ENCODE assay signal across 2 cellular contexts in the genomic region with DNA sequence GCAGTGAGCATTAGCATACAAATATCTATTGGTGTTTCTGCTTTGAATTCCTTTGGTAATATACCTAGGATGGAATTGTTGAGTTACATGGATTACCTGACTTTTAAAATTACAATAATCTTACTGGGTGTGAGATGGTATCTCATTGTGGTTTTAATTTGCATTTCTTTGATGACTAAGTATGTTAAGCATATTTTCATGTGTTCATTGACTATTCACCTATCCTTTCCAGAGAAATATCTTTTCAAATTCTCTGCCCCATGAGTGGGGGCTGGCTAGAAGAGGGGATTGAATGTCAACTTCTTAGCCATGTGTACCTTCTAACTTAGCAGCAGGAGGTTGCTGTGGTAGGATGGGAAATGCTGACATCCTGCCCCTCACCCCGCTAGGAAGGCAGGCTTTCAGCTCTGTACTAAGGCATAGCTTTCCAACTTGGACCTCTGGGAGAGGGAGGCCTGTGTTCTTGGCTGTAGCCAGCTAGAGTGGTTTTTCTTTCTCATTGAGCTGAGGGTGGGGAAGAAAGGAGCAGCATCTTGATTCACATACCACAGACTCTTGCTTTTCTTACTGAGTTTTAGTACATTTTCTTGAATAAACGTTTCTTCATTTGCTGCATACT.
TF ChIP-seq lines count a peak whose summit lies in the region.

No MANE protein-coding gene starts in this region.

TF ChIP-seq in GM23338, 12 proteins besides CTCF, POLR2A, EP300 and RAD21 (continued from another document):
- TF ChIP-seq, protein P1, sequence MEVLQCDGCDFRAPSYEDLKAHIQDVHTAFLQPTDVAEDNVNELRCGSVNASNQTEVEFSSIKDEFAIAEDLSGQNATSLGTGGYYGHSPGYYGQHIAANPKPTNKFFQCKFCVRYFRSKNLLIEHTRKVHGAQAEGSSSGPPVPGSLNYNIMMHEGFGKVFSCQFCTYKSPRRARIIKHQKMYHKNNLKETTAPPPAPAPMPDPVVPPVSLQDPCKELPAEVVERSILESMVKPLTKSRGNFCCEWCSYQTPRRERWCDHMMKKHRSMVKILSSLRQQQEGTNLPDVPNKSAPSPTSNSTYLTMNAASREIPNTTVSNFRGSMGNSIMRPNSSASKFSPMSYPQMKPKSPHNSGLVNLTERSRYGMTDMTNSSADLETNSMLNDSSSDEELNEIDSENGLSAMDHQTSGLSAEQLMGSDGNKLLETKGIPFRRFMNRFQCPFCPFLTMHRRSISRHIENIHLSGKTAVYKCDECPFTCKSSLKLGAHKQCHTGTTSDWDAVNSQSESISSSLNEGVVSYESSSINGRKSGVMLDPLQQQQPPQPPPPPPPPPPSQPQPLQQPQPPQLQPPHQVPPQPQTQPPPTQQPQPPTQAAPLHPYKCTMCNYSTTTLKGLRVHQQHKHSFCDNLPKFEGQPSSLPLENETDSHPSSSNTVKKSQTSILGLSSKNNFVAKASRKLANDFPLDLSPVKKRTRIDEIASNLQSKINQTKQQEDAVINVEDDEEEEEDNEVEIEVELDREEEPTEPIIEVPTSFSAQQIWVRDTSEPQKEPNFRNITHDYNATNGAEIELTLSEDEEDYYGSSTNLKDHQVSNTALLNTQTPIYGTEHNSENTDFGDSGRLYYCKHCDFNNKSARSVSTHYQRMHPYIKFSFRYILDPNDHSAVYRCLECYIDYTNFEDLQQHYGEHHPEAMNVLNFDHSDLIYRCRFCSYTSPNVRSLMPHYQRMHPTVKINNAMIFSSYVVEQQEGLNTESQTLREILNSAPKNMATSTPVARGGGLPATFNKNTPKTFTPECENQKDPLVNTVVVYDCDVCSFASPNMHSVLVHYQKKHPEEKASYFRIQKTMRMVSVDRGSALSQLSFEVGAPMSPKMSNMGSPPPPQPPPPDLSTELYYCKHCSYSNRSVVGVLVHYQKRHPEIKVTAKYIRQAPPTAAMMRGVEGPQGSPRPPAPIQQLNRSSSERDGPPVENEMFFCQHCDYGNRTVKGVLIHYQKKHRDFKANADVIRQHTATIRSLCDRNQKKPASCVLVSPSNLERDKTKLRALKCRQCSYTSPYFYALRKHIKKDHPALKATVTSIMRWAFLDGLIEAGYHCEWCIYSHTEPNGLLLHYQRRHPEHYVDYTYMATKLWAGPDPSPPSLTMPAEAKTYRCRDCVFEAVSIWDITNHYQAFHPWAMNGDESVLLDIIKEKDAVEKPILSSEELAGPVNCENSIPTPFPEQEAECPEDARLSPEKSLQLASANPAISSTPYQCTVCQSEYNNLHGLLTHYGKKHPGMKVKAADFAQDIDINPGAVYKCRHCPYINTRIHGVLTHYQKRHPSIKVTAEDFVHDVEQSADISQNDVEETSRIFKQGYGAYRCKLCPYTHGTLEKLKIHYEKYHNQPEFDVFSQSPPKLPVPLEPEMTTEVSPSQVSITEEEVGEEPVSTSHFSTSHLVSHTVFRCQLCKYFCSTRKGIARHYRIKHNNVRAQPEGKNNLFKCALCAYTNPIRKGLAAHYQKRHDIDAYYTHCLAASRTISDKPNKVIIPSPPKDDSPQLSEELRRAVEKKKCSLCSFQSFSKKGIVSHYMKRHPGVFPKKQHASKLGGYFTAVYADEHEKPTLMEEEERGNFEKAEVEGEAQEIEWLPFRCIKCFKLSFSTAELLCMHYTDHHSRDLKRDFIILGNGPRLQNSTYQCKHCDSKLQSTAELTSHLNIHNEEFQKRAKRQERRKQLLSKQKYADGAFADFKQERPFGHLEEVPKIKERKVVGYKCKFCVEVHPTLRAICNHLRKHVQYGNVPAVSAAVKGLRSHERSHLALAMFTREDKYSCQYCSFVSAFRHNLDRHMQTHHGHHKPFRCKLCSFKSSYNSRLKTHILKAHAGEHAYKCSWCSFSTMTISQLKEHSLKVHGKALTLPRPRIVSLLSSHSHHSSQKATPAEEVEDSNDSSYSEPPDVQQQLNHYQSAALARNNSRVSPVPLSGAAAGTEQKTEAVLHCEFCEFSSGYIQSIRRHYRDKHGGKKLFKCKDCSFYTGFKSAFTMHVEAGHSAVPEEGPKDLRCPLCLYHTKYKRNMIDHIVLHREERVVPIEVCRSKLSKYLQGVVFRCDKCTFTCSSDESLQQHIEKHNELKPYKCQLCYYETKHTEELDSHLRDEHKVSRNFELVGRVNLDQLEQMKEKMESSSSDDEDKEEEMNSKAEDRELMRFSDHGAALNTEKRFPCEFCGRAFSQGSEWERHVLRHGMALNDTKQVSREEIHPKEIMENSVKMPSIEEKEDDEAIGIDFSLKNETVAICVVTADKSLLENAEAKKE (CRISPR knock-in tag; IDR thresholded peaks at IDR 0.05): no peak
- TF ChIP-seq EZH2 (IDR thresholded peaks at IDR 0.05; ENCODE audit: low read depth, unreplicated experiment) (no peak), NANOG (IDR thresholded peaks at IDR 0.05; ENCODE audit: borderline replicate concordance) (no peak), CREB1 (CRISPR knock-in tag; IDR thresholded peaks at IDR 0.05; ENCODE audit: low read depth) (no peak), POLR2AphosphoS5 (IDR thresholded peaks at IDR 0.05; ENCODE audit: low read depth) (no peak)
- TF ChIP-seq, protein P2, sequence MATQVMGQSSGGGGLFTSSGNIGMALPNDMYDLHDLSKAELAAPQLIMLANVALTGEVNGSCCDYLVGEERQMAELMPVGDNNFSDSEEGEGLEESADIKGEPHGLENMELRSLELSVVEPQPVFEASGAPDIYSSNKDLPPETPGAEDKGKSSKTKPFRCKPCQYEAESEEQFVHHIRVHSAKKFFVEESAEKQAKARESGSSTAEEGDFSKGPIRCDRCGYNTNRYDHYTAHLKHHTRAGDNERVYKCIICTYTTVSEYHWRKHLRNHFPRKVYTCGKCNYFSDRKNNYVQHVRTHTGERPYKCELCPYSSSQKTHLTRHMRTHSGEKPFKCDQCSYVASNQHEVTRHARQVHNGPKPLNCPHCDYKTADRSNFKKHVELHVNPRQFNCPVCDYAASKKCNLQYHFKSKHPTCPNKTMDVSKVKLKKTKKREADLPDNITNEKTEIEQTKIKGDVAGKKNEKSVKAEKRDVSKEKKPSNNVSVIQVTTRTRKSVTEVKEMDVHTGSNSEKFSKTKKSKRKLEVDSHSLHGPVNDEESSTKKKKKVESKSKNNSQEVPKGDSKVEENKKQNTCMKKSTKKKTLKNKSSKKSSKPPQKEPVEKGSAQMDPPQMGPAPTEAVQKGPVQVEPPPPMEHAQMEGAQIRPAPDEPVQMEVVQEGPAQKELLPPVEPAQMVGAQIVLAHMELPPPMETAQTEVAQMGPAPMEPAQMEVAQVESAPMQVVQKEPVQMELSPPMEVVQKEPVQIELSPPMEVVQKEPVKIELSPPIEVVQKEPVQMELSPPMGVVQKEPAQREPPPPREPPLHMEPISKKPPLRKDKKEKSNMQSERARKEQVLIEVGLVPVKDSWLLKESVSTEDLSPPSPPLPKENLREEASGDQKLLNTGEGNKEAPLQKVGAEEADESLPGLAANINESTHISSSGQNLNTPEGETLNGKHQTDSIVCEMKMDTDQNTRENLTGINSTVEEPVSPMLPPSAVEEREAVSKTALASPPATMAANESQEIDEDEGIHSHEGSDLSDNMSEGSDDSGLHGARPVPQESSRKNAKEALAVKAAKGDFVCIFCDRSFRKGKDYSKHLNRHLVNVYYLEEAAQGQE (IDR thresholded peaks at IDR 0.05; ENCODE audit: unreplicated experiment): no peak
- TF ChIP-seq, protein P3, sequence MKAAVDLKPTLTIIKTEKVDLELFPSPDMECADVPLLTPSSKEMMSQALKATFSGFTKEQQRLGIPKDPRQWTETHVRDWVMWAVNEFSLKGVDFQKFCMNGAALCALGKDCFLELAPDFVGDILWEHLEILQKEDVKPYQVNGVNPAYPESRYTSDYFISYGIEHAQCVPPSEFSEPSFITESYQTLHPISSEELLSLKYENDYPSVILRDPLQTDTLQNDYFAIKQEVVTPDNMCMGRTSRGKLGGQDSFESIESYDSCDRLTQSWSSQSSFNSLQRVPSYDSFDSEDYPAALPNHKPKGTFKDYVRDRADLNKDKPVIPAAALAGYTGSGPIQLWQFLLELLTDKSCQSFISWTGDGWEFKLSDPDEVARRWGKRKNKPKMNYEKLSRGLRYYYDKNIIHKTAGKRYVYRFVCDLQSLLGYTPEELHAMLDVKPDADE (IDR thresholded peaks at IDR 0.05): no peak

TF ChIP-seq in WTC11, 78 proteins besides CTCF, POLR2A, EP300 and RAD21 (continued from another document):
- TF ChIP-seq, protein P4, sequence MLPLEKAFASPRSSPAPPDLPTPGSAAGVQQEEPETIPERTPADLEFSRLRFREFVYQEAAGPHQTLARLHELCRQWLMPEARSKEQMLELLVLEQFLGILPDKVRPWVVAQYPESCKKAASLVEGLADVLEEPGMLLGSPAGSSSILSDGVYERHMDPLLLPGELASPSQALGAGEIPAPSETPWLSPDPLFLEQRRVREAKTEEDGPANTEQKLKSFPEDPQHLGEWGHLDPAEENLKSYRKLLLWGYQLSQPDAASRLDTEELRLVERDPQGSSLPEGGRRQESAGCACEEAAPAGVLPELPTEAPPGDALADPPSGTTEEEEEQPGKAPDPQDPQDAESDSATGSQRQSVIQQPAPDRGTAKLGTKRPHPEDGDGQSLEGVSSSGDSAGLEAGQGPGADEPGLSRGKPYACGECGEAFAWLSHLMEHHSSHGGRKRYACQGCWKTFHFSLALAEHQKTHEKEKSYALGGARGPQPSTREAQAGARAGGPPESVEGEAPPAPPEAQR (CRISPR knock-in tag; IDR thresholded peaks at IDR 0.05): no peak
- TF ChIP-seq, protein P5, sequence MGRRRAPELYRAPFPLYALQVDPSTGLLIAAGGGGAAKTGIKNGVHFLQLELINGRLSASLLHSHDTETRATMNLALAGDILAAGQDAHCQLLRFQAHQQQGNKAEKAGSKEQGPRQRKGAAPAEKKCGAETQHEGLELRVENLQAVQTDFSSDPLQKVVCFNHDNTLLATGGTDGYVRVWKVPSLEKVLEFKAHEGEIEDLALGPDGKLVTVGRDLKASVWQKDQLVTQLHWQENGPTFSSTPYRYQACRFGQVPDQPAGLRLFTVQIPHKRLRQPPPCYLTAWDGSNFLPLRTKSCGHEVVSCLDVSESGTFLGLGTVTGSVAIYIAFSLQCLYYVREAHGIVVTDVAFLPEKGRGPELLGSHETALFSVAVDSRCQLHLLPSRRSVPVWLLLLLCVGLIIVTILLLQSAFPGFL (CRISPR knock-in tag; IDR thresholded peaks at IDR 0.05; ENCODE audit: borderline replicate concordance): no peak
- TF ChIP-seq EMX1 (CRISPR knock-in tag; IDR thresholded peaks at IDR 0.05) (no peak), ELF4 (CRISPR knock-in tag; IDR thresholded peaks at IDR 0.05; ENCODE audit: low read depth) (no peak), NFATC4 (CRISPR knock-in tag; IDR thresholded peaks at IDR 0.05) (no peak), ETV6 (CRISPR knock-in tag; IDR thresholded peaks at IDR 0.05) (no peak), RORB (CRISPR knock-in tag; IDR thresholded peaks at IDR 0.05) (no peak), GTF2I (CRISPR knock-in tag; conservative IDR thresholded peaks at IDR 0.05) (no peak), NFYB (CRISPR knock-in tag; conservative IDR thresholded peaks at IDR 0.05; ENCODE audit: low read depth) (no peak), NR1H2 (CRISPR knock-in tag; IDR thresholded peaks at IDR 0.05) (no peak), MYBL2 (CRISPR knock-in tag; IDR thresholded peaks at IDR 0.05) (no peak)
- TF ChIP-seq, protein P6, sequence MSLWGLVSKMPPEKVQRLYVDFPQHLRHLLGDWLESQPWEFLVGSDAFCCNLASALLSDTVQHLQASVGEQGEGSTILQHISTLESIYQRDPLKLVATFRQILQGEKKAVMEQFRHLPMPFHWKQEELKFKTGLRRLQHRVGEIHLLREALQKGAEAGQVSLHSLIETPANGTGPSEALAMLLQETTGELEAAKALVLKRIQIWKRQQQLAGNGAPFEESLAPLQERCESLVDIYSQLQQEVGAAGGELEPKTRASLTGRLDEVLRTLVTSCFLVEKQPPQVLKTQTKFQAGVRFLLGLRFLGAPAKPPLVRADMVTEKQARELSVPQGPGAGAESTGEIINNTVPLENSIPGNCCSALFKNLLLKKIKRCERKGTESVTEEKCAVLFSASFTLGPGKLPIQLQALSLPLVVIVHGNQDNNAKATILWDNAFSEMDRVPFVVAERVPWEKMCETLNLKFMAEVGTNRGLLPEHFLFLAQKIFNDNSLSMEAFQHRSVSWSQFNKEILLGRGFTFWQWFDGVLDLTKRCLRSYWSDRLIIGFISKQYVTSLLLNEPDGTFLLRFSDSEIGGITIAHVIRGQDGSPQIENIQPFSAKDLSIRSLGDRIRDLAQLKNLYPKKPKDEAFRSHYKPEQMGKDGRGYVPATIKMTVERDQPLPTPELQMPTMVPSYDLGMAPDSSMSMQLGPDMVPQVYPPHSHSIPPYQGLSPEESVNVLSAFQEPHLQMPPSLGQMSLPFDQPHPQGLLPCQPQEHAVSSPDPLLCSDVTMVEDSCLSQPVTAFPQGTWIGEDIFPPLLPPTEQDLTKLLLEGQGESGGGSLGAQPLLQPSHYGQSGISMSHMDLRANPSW (CRISPR knock-in tag; conservative IDR thresholded peaks at IDR 0.05; ENCODE audit: low read depth): no peak
- TF ChIP-seq, protein P7, sequence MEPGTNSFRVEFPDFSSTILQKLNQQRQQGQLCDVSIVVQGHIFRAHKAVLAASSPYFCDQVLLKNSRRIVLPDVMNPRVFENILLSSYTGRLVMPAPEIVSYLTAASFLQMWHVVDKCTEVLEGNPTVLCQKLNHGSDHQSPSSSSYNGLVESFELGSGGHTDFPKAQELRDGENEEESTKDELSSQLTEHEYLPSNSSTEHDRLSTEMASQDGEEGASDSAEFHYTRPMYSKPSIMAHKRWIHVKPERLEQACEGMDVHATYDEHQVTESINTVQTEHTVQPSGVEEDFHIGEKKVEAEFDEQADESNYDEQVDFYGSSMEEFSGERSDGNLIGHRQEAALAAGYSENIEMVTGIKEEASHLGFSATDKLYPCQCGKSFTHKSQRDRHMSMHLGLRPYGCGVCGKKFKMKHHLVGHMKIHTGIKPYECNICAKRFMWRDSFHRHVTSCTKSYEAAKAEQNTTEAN (CRISPR knock-in tag; IDR thresholded peaks at IDR 0.05): no peak
- TF ChIP-seq, protein P8, sequence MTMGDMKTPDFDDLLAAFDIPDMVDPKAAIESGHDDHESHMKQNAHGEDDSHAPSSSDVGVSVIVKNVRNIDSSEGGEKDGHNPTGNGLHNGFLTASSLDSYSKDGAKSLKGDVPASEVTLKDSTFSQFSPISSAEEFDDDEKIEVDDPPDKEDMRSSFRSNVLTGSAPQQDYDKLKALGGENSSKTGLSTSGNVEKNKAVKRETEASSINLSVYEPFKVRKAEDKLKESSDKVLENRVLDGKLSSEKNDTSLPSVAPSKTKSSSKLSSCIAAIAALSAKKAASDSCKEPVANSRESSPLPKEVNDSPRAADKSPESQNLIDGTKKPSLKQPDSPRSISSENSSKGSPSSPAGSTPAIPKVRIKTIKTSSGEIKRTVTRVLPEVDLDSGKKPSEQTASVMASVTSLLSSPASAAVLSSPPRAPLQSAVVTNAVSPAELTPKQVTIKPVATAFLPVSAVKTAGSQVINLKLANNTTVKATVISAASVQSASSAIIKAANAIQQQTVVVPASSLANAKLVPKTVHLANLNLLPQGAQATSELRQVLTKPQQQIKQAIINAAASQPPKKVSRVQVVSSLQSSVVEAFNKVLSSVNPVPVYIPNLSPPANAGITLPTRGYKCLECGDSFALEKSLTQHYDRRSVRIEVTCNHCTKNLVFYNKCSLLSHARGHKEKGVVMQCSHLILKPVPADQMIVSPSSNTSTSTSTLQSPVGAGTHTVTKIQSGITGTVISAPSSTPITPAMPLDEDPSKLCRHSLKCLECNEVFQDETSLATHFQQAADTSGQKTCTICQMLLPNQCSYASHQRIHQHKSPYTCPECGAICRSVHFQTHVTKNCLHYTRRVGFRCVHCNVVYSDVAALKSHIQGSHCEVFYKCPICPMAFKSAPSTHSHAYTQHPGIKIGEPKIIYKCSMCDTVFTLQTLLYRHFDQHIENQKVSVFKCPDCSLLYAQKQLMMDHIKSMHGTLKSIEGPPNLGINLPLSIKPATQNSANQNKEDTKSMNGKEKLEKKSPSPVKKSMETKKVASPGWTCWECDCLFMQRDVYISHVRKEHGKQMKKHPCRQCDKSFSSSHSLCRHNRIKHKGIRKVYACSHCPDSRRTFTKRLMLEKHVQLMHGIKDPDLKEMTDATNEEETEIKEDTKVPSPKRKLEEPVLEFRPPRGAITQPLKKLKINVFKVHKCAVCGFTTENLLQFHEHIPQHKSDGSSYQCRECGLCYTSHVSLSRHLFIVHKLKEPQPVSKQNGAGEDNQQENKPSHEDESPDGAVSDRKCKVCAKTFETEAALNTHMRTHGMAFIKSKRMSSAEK (CRISPR knock-in tag; IDR thresholded peaks at IDR 0.05; ENCODE audit: borderline replicate concordance): no peak
